ENCODE assay signal across 1 cellular context in genomic region chr12:93214523-93215289, GRCh38.
TF ChIP-seq lines count a peak whose summit lies in the region.

No MANE protein-coding gene starts in this region.

TF ChIP-seq in HepG2, 621 proteins besides CTCF, POLR2A, EP300 and RAD21 (continued from another document and continues in another):
- TF ChIP-seq, protein P1, sequence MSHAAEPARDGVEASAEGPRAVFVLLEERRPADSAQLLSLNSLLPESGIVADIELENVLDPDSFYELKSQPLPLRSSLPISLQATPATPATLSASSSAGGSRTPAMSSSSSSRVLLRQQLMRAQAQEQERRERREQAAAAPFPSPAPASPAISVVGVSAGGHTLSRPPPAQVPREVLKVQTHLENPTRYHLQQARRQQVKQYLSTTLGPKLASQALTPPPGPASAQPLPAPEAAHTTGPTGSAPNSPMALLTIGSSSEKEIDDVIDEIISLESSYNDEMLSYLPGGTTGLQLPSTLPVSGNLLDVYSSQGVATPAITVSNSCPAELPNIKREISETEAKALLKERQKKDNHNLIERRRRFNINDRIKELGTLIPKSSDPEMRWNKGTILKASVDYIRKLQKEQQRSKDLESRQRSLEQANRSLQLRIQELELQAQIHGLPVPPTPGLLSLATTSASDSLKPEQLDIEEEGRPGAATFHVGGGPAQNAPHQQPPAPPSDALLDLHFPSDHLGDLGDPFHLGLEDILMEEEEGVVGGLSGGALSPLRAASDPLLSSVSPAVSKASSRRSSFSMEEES (CRISPR knock-in tag; IDR thresholded peaks at IDR 0.05) = no peak
- TF ChIP-seq HMGXB4 (CRISPR knock-in tag; IDR thresholded peaks at IDR 0.05; ENCODE audit: borderline replicate concordance in 1 of 2, low read depth in 1 of 2) (no peak), REXO4 (CRISPR knock-in tag; IDR thresholded peaks at IDR 0.05; ENCODE audit: borderline replicate concordance) (no peak), ZBTB20 (CRISPR knock-in tag; IDR thresholded peaks at IDR 0.05; ENCODE audit: borderline replicate concordance, low read depth) (no peak), SAP130 (CRISPR knock-in tag; IDR thresholded peaks at IDR 0.05; ENCODE audit: low read depth) (0 out of 2 replicates have a peak, but pooled peaks have one; percentile 9), CREM (IDR thresholded peaks at IDR 0.05) (no peak), CREM (CRISPR knock-in tag; IDR thresholded peaks at IDR 0.05) (no peak), LCORL (IDR thresholded peaks at IDR 0.05) (no peak), LCORL (CRISPR knock-in tag; IDR thresholded peaks at IDR 0.05) (0 out of 2 replicates have a peak, but pooled peaks have one; percentile 28), PCBP1 (IDR thresholded peaks at IDR 0.05; ENCODE audit: borderline replicate concordance, low read depth, low read length) (no peak), MLX (CRISPR knock-in tag; IDR thresholded peaks at IDR 0.05) (no peak), ZNF414 (CRISPR knock-in tag; IDR thresholded peaks at IDR 0.05) (no peak), CHD2 (IDR thresholded peaks at IDR 0.05; ENCODE audit: low read depth, low read length) (no peak), ATRX (CRISPR knock-in tag; IDR thresholded peaks at IDR 0.05; ENCODE audit: borderline replicate concordance) (no peak), ZFP1 (CRISPR knock-in tag; IDR thresholded peaks at IDR 0.05) (no peak), CCDC6 (CRISPR knock-in tag; IDR thresholded peaks at IDR 0.05) (no peak), ATAD3A (CRISPR knock-in tag; IDR thresholded peaks at IDR 0.05) (no peak), ZNF292 (CRISPR knock-in tag; IDR thresholded peaks at IDR 0.05; ENCODE audit: borderline replicate concordance, low read depth) (peak; percentile 50; the same call in 1 of the 2 replicates), ZNF350 (CRISPR knock-in tag; IDR thresholded peaks at IDR 0.05; ENCODE audit: borderline replicate concordance, low read depth) (no peak), PHF8 (CRISPR knock-in tag; IDR thresholded peaks at IDR 0.05) (0 out of 2 replicates have a peak, but pooled peaks have one; percentile 7), HMGA1 (CRISPR knock-in tag; conservative IDR thresholded peaks at IDR 0.05) (no peak), ARNT2 (CRISPR knock-in tag; IDR thresholded peaks at IDR 0.05; ENCODE audit: low read depth) (no peak), TBX2 (CRISPR knock-in tag; IDR thresholded peaks at IDR 0.05; ENCODE audit: borderline replicate concordance) (0 out of 2 replicates have a peak, but pooled peaks have one; percentile 25), ZNF224 (CRISPR knock-in tag; IDR thresholded peaks at IDR 0.05) (no peak), NFAT5 (CRISPR knock-in tag; IDR thresholded peaks at IDR 0.05) (no peak), ZBTB3 (CRISPR knock-in tag; IDR thresholded peaks at IDR 0.05; ENCODE audit: borderline replicate concordance, low read depth) (no peak), ZNF180 (CRISPR knock-in tag; IDR thresholded peaks at IDR 0.05; ENCODE audit: borderline replicate concordance, low read depth) (no peak), MAF1 (CRISPR knock-in tag; IDR thresholded peaks at IDR 0.05; ENCODE audit: borderline replicate concordance) (no peak), ZNF562 (CRISPR knock-in tag; IDR thresholded peaks at IDR 0.05; ENCODE audit: borderline replicate concordance) (no peak), BRD4 (CRISPR knock-in tag; IDR thresholded peaks at IDR 0.05) (no peak), NR2F1 (CRISPR knock-in tag; IDR thresholded peaks at IDR 0.05) (no peak), IRF1 (CRISPR knock-in tag; IDR thresholded peaks at IDR 0.05; ENCODE audit: low read depth) (no peak), CREB1 (IDR thresholded peaks at IDR 0.05) (no peak), CREB1 (CRISPR knock-in tag; IDR thresholded peaks at IDR 0.05) (no peak), ZNF644 (CRISPR knock-in tag; IDR thresholded peaks at IDR 0.05; ENCODE audit: low read depth) (no peak), ZNF781 (CRISPR knock-in tag; IDR thresholded peaks at IDR 0.05; ENCODE audit: borderline replicate concordance, not compliant biosample characterization) (no peak), STAG1 (CRISPR knock-in tag; IDR thresholded peaks at IDR 0.05) (peak; percentile 50), RFX1 (IDR thresholded peaks at IDR 0.05) (no peak), SMC3 (IDR thresholded peaks at IDR 0.05; ENCODE audit: low read length) (peak; percentile 37; the same call in 1 of the 2 replicates), ZNF160 (CRISPR knock-in tag; IDR thresholded peaks at IDR 0.05) (no peak), ZBTB46 (CRISPR knock-in tag; IDR thresholded peaks at IDR 0.05; ENCODE audit: borderline replicate concordance) (no peak), AKAP8 (CRISPR knock-in tag; IDR thresholded peaks at IDR 0.05) (no peak), KLF11 (CRISPR knock-in tag; IDR thresholded peaks at IDR 0.05) (no peak), PRPF4 (IDR thresholded peaks at IDR 0.05; ENCODE audit: low read depth, low read length, poor library complexity, severe bottlenecking) (no peak), HHEX (CRISPR knock-in tag; IDR thresholded peaks at IDR 0.05) (no peak), BHLHE40 (IDR thresholded peaks at IDR 0.05; ENCODE audit: low read length) (no peak), ZNF558 (CRISPR knock-in tag; IDR thresholded peaks at IDR 0.05; ENCODE audit: borderline replicate concordance) (no peak)
- TF ChIP-seq, protein P2, sequence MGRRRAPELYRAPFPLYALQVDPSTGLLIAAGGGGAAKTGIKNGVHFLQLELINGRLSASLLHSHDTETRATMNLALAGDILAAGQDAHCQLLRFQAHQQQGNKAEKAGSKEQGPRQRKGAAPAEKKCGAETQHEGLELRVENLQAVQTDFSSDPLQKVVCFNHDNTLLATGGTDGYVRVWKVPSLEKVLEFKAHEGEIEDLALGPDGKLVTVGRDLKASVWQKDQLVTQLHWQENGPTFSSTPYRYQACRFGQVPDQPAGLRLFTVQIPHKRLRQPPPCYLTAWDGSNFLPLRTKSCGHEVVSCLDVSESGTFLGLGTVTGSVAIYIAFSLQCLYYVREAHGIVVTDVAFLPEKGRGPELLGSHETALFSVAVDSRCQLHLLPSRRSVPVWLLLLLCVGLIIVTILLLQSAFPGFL (CRISPR knock-in tag; IDR thresholded peaks at IDR 0.05) = no peak
- TF ChIP-seq, protein P3, sequence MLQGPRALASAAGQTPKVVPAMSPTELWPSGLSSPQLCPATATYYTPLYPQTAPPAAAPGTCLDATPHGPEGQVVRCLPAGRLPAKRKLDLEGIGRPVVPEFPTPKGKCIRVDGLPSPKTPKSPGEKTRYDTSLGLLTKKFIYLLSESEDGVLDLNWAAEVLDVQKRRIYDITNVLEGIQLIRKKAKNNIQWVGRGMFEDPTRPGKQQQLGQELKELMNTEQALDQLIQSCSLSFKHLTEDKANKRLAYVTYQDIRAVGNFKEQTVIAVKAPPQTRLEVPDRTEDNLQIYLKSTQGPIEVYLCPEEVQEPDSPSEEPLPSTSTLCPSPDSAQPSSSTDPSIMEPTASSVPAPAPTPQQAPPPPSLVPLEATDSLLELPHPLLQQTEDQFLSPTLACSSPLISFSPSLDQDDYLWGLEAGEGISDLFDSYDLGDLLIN (CRISPR knock-in tag; IDR thresholded peaks at IDR 0.05; ENCODE audit: borderline replicate concordance) = no peak
- TF ChIP-seq, protein P4, sequence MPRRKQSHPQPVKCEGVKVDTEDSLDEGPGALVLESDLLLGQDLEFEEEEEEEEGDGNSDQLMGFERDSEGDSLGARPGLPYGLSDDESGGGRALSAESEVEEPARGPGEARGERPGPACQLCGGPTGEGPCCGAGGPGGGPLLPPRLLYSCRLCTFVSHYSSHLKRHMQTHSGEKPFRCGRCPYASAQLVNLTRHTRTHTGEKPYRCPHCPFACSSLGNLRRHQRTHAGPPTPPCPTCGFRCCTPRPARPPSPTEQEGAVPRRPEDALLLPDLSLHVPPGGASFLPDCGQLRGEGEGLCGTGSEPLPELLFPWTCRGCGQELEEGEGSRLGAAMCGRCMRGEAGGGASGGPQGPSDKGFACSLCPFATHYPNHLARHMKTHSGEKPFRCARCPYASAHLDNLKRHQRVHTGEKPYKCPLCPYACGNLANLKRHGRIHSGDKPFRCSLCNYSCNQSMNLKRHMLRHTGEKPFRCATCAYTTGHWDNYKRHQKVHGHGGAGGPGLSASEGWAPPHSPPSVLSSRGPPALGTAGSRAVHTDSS (CRISPR knock-in tag; conservative IDR thresholded peaks at IDR 0.05) = no peak
- TF ChIP-seq, protein P5, sequence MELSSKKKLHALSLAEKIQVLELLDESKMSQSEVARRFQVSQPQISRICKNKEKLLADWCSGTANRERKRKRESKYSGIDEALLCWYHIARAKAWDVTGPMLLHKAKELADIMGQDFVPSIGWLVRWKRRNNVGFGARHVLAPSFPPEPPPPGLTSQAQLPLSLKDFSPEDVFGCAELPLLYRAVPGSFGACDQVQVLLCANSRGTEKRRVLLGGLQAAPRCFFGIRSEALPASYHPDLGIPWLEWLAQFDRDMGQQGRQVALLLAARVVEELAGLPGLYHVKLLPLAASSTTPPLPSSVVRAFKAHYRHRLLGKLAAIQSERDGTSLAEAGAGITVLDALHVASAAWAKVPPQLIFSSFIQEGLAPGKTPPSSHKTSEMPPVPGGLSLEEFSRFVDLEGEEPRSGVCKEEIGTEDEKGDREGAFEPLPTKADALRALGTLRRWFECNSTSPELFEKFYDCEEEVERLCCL (CRISPR knock-in tag; IDR thresholded peaks at IDR 0.05; ENCODE audit: borderline replicate concordance) = no peak
